Comparison of ENCODE assay signal across 23 cellular contexts in genomic region chr4:125551451-125551850, GRCh38.
"Had no signal": no experiment of that assay in that cellular context is flagged by ENCODE, and none has a peak within 500 bp of the region (broad histone marks: within the 10 kb centered on the region; RNA-seq: fewer than 3 reads in every experiment).

No MANE protein-coding gene starts in this region.

- H3K36me3 ChIP-seq: esophagus muscularis mucosa, gastroesophageal sphincter, heart left ventricle, neutrophil, right lobe of liver, suprapubic skin, transverse colon, upper lobe of right lung, uterus had no signal

- H3K9me3 ChIP-seq: esophagus muscularis mucosa, gastroesophageal sphincter, neutrophil, right lobe of liver, suprapubic skin, transverse colon, upper lobe of right lung, uterus had no signal

- H3K4me3 ChIP-seq: esophagus muscularis mucosa, gastroesophageal sphincter, heart left ventricle, hepatocyte, lung, right lobe of liver, suprapubic skin, transverse colon, upper lobe of right lung, uterus had no signal

- H3K4me1 ChIP-seq: esophagus muscularis mucosa, foreskin keratinocyte, gastroesophageal sphincter, heart left ventricle, parathyroid adenoma, right lobe of liver, suprapubic skin, transverse colon, upper lobe of right lung, uterus had no signal

- ATAC-seq: foreskin keratinocyte; gastroesophageal sphincter; heart left ventricle; natural killer cell treated with Interleukin-12 subunit alpha and Interleukin-12 subunit beta and Interleukin-15 and Interleukin-18, amount 100 ng/mL, for 72 hours; stimulated activated naive CD8-positive, alpha-beta T cell treated with anti-CD3 and anti-CD28 coated beads, Interleukin-15, amount 100 ng/mL, for 72 hours; upper lobe of right lung had no signal

- H3K27me3 ChIP-seq: esophagus muscularis mucosa, foreskin keratinocyte, gastroesophageal sphincter, heart left ventricle, hepatocyte, neutrophil, right lobe of liver, suprapubic skin, transverse colon, upper lobe of right lung, uterus had no signal

- H3K27ac ChIP-seq: esophagus muscularis mucosa, foreskin keratinocyte, gastroesophageal sphincter, heart left ventricle, hepatocyte, neutrophil, parathyroid adenoma, right lobe of liver, suprapubic skin, transverse colon, upper lobe of right lung, uterus had no signal

- DNase-seq: dermis blood vessel endothelial cell; effector memory CD4-positive, alpha-beta T cell; foreskin keratinocyte; heart left ventricle; kidney; right lobe of liver; small intestine; stimulated activated CD4-positive, alpha-beta T cell treated with anti-CD3 and anti-CD28 coated beads, Interleukin-15, amount 100 ng/mL, for 24 hours; stimulated activated CD4-positive, alpha-beta T cell treated with anti-CD3 and anti-CD28 coated beads, Interleukin-4, amount 100 ng/mL, for 1 hour; stimulated activated CD8-positive, alpha-beta memory T cell treated with anti-CD3 and anti-CD28 coated beads, Interleukin-4, amount 100 ng/mL, for 48 hours; stimulated activated naive CD4-positive, alpha-beta T cell; stimulated activated naive CD8-positive, alpha-beta T cell treated with anti-CD3 and anti-CD28 coated beads, Interleukin-15, amount 100 ng/mL, for 72 hours; transverse colon; upper lobe of right lung; uterus had no signal
